Comparison of ENCODE assay signal across 1 cellular context in genomic region chr6:169577974-169578373, GRCh38.
TF ChIP-seq lines count a peak whose summit lies in the region.

No MANE protein-coding gene starts in this region.

TF ChIP-seq in endothelial cell of umbilical vein, 7 proteins besides CTCF, POLR2A, EP300 and RAD21:
- no peak for TF ChIP-seq MAX (IDR thresholded peaks at IDR 0.05; ENCODE audit: insufficient read depth, insufficient read length)
- no peak for TF ChIP-seq JUN (IDR thresholded peaks at IDR 0.05; ENCODE audit: borderline replicate concordance, insufficient read depth, insufficient read length, low read depth)
- no peak for TF ChIP-seq EZH2 (IDR thresholded peaks at IDR 0.05; ENCODE audit: borderline replicate concordance, low read depth, low read length, severe bottlenecking)
- no peak for TF ChIP-seq GATA2 (IDR thresholded peaks at IDR 0.05; ENCODE audit: insufficient read depth, insufficient read length, low read depth, low read length)
- TF ChIP-seq POLR2AphosphoS5 (IDR thresholded peaks at IDR 0.05; ENCODE audit: insufficient read depth, low read depth, low read length) = no peak
- TF ChIP-seq MYC (IDR thresholded peaks at IDR 0.05; ENCODE audit: low read depth, low read length) = no peak
- no peak for TF ChIP-seq FOS (IDR thresholded peaks at IDR 0.05; ENCODE audit: borderline replicate concordance, insufficient read depth, low read length)
